12 cellular contexts compared by ENCODE assay signal in genomic region chr2:162379719-162380580, GRCh38. TPM values are rescaled to one million over a fixed set of nuclear protein-coding genes. Genes with fewer than 3 reads are reported as not detected.
DNase-seq lines count a peak whose midpoint lies in the region; ATAC-seq and TF ChIP-seq lines count a peak whose summit lies in the region.
"Had no signal": no experiment of that assay in that cellular context is flagged by ENCODE, and none has a peak within 500 bp of the region (broad histone marks: within the 10 kb centered on the region; RNA-seq: fewer than 3 reads in every experiment).

No MANE protein-coding gene starts in this region.

- TF ChIP-seq POLR2A in GM18505 (IDR thresholded peaks at IDR 0.05; ENCODE audit: borderline replicate concordance, extremely low read depth, insufficient read depth, insufficient read length) = no peak

- H3K4me1 Mint-ChIP-seq in effector memory CD8-positive, alpha-beta T cell (ENCODE audit: low read depth in 2 of 2) = no peaks in the 10 kb centered on the region
- H3K4me1 Mint-ChIP-seq: neural crest cell had no signal

- H3K27me3 Mint-ChIP-seq in effector memory CD8-positive, alpha-beta T cell = peaks cover 24 to 56% of the 10 kb centered on the region in 2 donors

- no peak overlapping the region for H3K27ac ChIP-seq in liver (ENCODE audit: low read depth in 1 of 2, low read length in 2 of 2)
- H3K27ac ChIP-seq in upper lobe of right lung = no peak overlapping the region

- H3K4me3 ChIP-seq in liver (ENCODE audit: low read depth in 1 of 3, low read length in 3 of 3) (peak overlapping the region in 2 of 3 donors; percentile 22 to 33), upper lobe of right lung (no peak overlapping the region)

- H3K27me3 ChIP-seq in liver (ENCODE audit: control insufficient read depth in 4 of 4, insufficient read depth in 4 of 4, low read length in 3 of 4) (no peaks in the 10 kb centered on the region), upper lobe of right lung (no peaks in the 10 kb centered on the region)

- H3K9me3 ChIP-seq in liver (ENCODE audit: control insufficient read depth in 4 of 4, low read length in 3 of 4) (no peaks in the 10 kb centered on the region), upper lobe of right lung (no peaks in the 10 kb centered on the region)
- H3K9me3 ChIP-seq: Caco-2 had no signal

- ATAC-seq in GM18505 (IDR thresholded peaks at IDR 0.05; ENCODE audit: unreplicated experiment) = peak; percentile 92
- ATAC-seq in GM19395 (IDR thresholded peaks at IDR 0.05; ENCODE audit: unreplicated experiment) = peak; percentile 78
- ATAC-seq in HG03565 (IDR thresholded peaks at IDR 0.05; ENCODE audit: unreplicated experiment) = peak; percentile 56
- no peak for ATAC-seq in effector memory CD8-positive, alpha-beta T cell (replicated peaks)
- no peak for ATAC-seq in upper lobe of right lung

- H3K9ac ChIP-seq in liver (ENCODE audit: low read depth in 1 of 2, low read length in 2 of 2) = no peak overlapping the region

- H3K36me3 ChIP-seq in liver (ENCODE audit: control insufficient read depth in 4 of 4, insufficient read depth in 3 of 4, low read depth in 1 of 4, low read length in 3 of 4) (no peaks in the 10 kb centered on the region), upper lobe of right lung (no peaks in the 10 kb centered on the region)

- H3K4me1 ChIP-seq in liver (ENCODE audit: control insufficient read depth in 4 of 4, insufficient read depth in 4 of 4, low read length in 3 of 4) = no peaks in the 10 kb centered on the region
- H3K4me1 ChIP-seq in upper lobe of right lung = no peaks in the 10 kb centered on the region
- H3K4me1 ChIP-seq: Caco-2 had no signal

- DNase-seq in NOMO-1 (lab: John Stamatoyannopoulos, UW; ENCODE audit: unreplicated experiment in 2 of 2) (no peak), upper lobe of right lung (no peak)
- DNase-seq in effector memory CD8-positive, alpha-beta T cell = no peak
- DNase-seq: activated effector memory CD4-positive, alpha-beta T cell treated with Interleukin-2 at 50 U/mL for 16 hours; Caco-2; NCI-H2029 had no signal

- no peaks in the 10 kb centered on the region for H3K9me3 Mint-ChIP-seq in effector memory CD8-positive, alpha-beta T cell
- H3K9me3 Mint-ChIP-seq: IgD-negative memory B cell had no signal

- H3K36me3 Mint-ChIP-seq in effector memory CD8-positive, alpha-beta T cell (ENCODE audit: insufficient read depth) = no peaks in the 10 kb centered on the region
- H3K36me3 Mint-ChIP-seq: IgD-negative memory B cell had no signal

- WGBS in liver = 72% methylated on average over 12 of the region's 12 CpGs

- H3K27ac Mint-ChIP-seq in effector memory CD8-positive, alpha-beta T cell = no peak overlapping the region
- H3K27ac Mint-ChIP-seq: IgD-negative memory B cell had no signal

- no peak overlapping the region for H3K4me3 Mint-ChIP-seq in effector memory CD8-positive, alpha-beta T cell
- H3K4me3 Mint-ChIP-seq: neural crest cell had no signal

- TF ChIP-seq CTCF in liver (IDR thresholded peaks at IDR 0.05; ENCODE audit: low read depth, low read length, missing input control) (no peak), upper lobe of right lung (IDR thresholded peaks at IDR 0.05) (no peak)

- no peak for TF ChIP-seq RAD21 in liver (IDR thresholded peaks at IDR 0.05)

- intact Hi-C loops in upper lobe of right lung (cut with DNase I) = no loop called here

TF ChIP-seq in liver, 16 proteins besides CTCF, POLR2A, EP300 and RAD21:
- TF ChIP-seq NR2F2 (IDR thresholded peaks at IDR 0.05) = peak; percentile 35
- no peak for TF ChIP-seq HNF4G (IDR thresholded peaks at IDR 0.05)

RNA-seq across cellular contexts. Expression of gene GCA, which starts 36.0 kb away (rescaled TPM):
- total RNA-seq in liver = 10 to 100 TPM; 23.4 to 45.2 TPM
- polyA plus RNA-seq in liver = 10 to 100 TPM in 1 of 2 donors, 1 to 10 TPM in 1; 9.7 to 12.9 TPM
- 64.8 TPM for total RNA-seq in upper lobe of right lung

Comparison
In these comparisons a context has a peak if more than half of its experiments do, and no peak if none do; other contexts are left out.
1. ATAC-seq: peak in GM18505 (single experiment), GM19395 (single experiment) and HG03565 (single experiment); none in effector memory CD8-positive, alpha-beta T cell (single experiment) and upper lobe of right lung (single experiment).